Comparison of ENCODE assay signal across 23 cellular contexts in genomic region chr6:131037194-131037897, GRCh38.
"Had no signal": no experiment of that assay in that cellular context is flagged by ENCODE, and none has a peak within 500 bp of the region (broad histone marks: within the 10 kb centered on the region; RNA-seq: fewer than 3 reads in every experiment).

No MANE protein-coding gene starts in this region.

- H3K4me3 ChIP-seq: dorsolateral prefrontal cortex, gastrocnemius medialis, lower lobe of right lung, mucosa of descending colon, right atrium auricular region, sigmoid colon, testis, tibial nerve, upper lobe of left lung, uterus had no signal

- DNase-seq: dorsolateral prefrontal cortex; effector CD4-positive, alpha-beta T cell; foreskin fibroblast; gastrocnemius medialis; left ventricle myocardium superior; lower lobe of right lung; mucosa of descending colon; naive B cell; sigmoid colon; stimulated activated CD4-positive, alpha-beta T cell treated with anti-CD3 and anti-CD28 coated beads, Interleukin-2, amount 100 ng/mL, for 24 hours; stimulated activated CD4-positive, alpha-beta T cell treated with anti-CD3 and anti-CD28 coated beads, Interleukin-4, amount 100 ng/mL, for 24 hours; stimulated activated naive CD8-positive, alpha-beta T cell treated with anti-CD3 and anti-CD28 coated beads, Interleukin-15, Interleukin-2, amounts not matched to agents 100 U/mL and 50 U/mL, for 24 hours; substantia nigra; testis; upper lobe of left lung; uterus had no signal

- H3K9me3 ChIP-seq: gastrocnemius medialis, lower lobe of right lung, mucosa of descending colon, neutrophil, right atrium auricular region, sigmoid colon, testis, tibial nerve, upper lobe of left lung, uterus had no signal

- H3K9ac ChIP-seq: parathyroid adenoma had no signal

- H3K27me3 ChIP-seq: dorsolateral prefrontal cortex, gastrocnemius medialis, neutrophil, right atrium auricular region, sigmoid colon, testis, tibial nerve, upper lobe of left lung, uterus had no signal

- H3K27ac ChIP-seq: gastrocnemius medialis, lower lobe of right lung, neutrophil, parathyroid adenoma, right atrium auricular region, sigmoid colon, testis, upper lobe of left lung, uterus had no signal

- H3K36me3 ChIP-seq: gastrocnemius medialis, lower lobe of right lung, neutrophil, right atrium auricular region, sigmoid colon, tibial nerve, upper lobe of left lung, uterus had no signal

- ATAC-seq: gastrocnemius medialis; left ventricle myocardium superior; lower lobe of right lung; mucosa of descending colon; natural killer cell treated with Interleukin-12 subunit alpha and Interleukin-12 subunit beta and Interleukin-15 and Interleukin-18, amount 100 ng/mL, for 72 hours; stimulated activated memory B cell treated with anti-CD40 and anti-IgM and Interleukin-4, amounts not matched to agents 10 μg/mL and 1 μg/mL and 100 μg/mL, for 72 hours; stimulated activated naive CD8-positive, alpha-beta T cell treated with anti-CD3 and anti-CD28 coated beads, Interleukin-15, Interleukin-2, amounts not matched to agents 100 U/mL and 50 U/mL, for 24 hours had no signal

- FAIRE-seq: keratinocyte had no signal

- H3K4me1 ChIP-seq: parathyroid adenoma had no signal

- H2AFZ ChIP-seq: parathyroid adenoma had no signal
